3 cellular contexts compared by ENCODE assay signal in genomic region chr2:46309052-46309953, GRCh38.
TF ChIP-seq lines count a peak whose summit lies in the region.

No MANE protein-coding gene starts in this region.

TF ChIP-seq in A549, 52 proteins besides CTCF, POLR2A, EP300 and RAD21:
- TF ChIP-seq CEBPB (IDR thresholded peaks at IDR 0.05) (peak in 1 of 2 experiments; percentile 75; a peak in 3 of 4 replicates), EHMT2 (IDR thresholded peaks at IDR 0.05; ENCODE audit: low read depth) (0 out of 2 replicates have a peak, but pooled peaks have one; percentile 34), ZFP36 (IDR thresholded peaks at IDR 0.05; ENCODE audit: borderline replicate concordance, partially characterized antibody) (peak; percentile 2), HOXB5 (CRISPR knock-in tag; IDR thresholded peaks at IDR 0.05) (no peak)

TF ChIP-seq in IMR-90, 13 proteins besides CTCF, POLR2A, EP300 and RAD21:
- TF ChIP-seq CEBPB (IDR thresholded peaks at IDR 0.05; ENCODE audit: low read depth, low read length) (peak; percentile 92), CHD1 (IDR thresholded peaks at IDR 0.05; ENCODE audit: low read depth, low read length) (no peak)

TF ChIP-seq in liver, 16 proteins besides CTCF, POLR2A, EP300 and RAD21:
- no peak for TF ChIP-seq HNF4G (IDR thresholded peaks at IDR 0.05)
- no peak for TF ChIP-seq TAF1 (conservative IDR thresholded peaks at IDR 0.05)
- TF ChIP-seq YY1 (IDR thresholded peaks at IDR 0.05), result no peak
- no peak for TF ChIP-seq EGR1 (IDR thresholded peaks at IDR 0.05; ENCODE audit: low read depth in 2 of 2)
- TF ChIP-seq NR2F2 (IDR thresholded peaks at IDR 0.05), result no peak
- TF ChIP-seq RXRA (IDR thresholded peaks at IDR 0.05), result no peak
- no peak for TF ChIP-seq ZBTB33 (IDR thresholded peaks at IDR 0.05)
- no peak for TF ChIP-seq FOXA1 (IDR thresholded peaks at IDR 0.05)
- TF ChIP-seq SP1 (IDR thresholded peaks at IDR 0.05), result no peak
- no peak for TF ChIP-seq FOXA2 (IDR thresholded peaks at IDR 0.05)
- no peak for TF ChIP-seq MAX (IDR thresholded peaks at IDR 0.05)
- TF ChIP-seq GABPA (IDR thresholded peaks at IDR 0.05 in 1 of 2, conservative IDR thresholded peaks at IDR 0.05 in 1 of 2), result no peak
- TF ChIP-seq ATF3 (IDR thresholded peaks at IDR 0.05), result no peak
- TF ChIP-seq JUND (IDR thresholded peaks at IDR 0.05), result no peak
- no peak for TF ChIP-seq REST (IDR thresholded peaks at IDR 0.05)
- TF ChIP-seq HNF4A (conservative IDR thresholded peaks at IDR 0.05), result no peak
TF ChIP-seq in liver: peak in this region for 0.
